1 cellular context compared by ENCODE assay signal in genomic region chr1:32813941-32814739, GRCh38.
TF ChIP-seq lines count a peak whose summit lies in the region.

No MANE protein-coding gene starts in this region.

TF ChIP-seq in K562, 482 proteins besides CTCF, POLR2A, EP300 and RAD21 (continued from another document):
- no peak for TF ChIP-seq CREB3 (tag; conservative IDR thresholded peaks at IDR 0.05; ENCODE audit: low read depth)
- TF ChIP-seq SAP30 (IDR thresholded peaks at IDR 0.05; ENCODE audit: borderline replicate concordance, insufficient read depth, low read depth, low read length, poor library complexity, severe bottlenecking): peak; percentile 25
- peak; percentile 81; the same call in 1 of the 2 replicates for TF ChIP-seq NR2C1 (IDR thresholded peaks at IDR 0.05)
- TF ChIP-seq NR2C1 (tag; IDR thresholded peaks at IDR 0.05): peak; percentile 86
- TF ChIP-seq ZNF3 (CRISPR knock-in tag; IDR thresholded peaks at IDR 0.05): no peak
- peak in 1 of 2 experiments; percentile 42; a peak in 1 of 4 replicates for TF ChIP-seq KDM1A (IDR thresholded peaks at IDR 0.05)
- TF ChIP-seq CBX2 (IDR thresholded peaks at IDR 0.05; ENCODE audit: insufficient read depth, low read length, poor library complexity, severe bottlenecking): no peak
- no peak for TF ChIP-seq SRF (CRISPR knock-in tag; IDR thresholded peaks at IDR 0.05)
- TF ChIP-seq SMARCC2 (IDR thresholded peaks at IDR 0.05; ENCODE audit: low read depth): peak; percentile 85
- TF ChIP-seq DNMT1 (IDR thresholded peaks at IDR 0.05): 0 out of 2 replicates have a peak, but pooled peaks have one; percentile 77
- TF ChIP-seq PRMT5 (CRISPR knock-in tag; IDR thresholded peaks at IDR 0.05): no peak
- TF ChIP-seq DDX20 (tag; IDR thresholded peaks at IDR 0.05; ENCODE audit: low read depth): no peak
- no peak for TF ChIP-seq ZNF707 (CRISPR knock-in tag; conservative IDR thresholded peaks at IDR 0.05)
- TF ChIP-seq DACH1 (IDR thresholded peaks at IDR 0.05; ENCODE audit: partially characterized antibody): no peak
- no peak for TF ChIP-seq MED1 (CRISPR knock-in tag; IDR thresholded peaks at IDR 0.05; ENCODE audit: borderline replicate concordance)
- peak; percentile 94 for TF ChIP-seq SMARCA4 (IDR thresholded peaks at IDR 0.05)
- no peak for TF ChIP-seq RFX7 (CRISPR knock-in tag; IDR thresholded peaks at IDR 0.05)
- TF ChIP-seq JUNB (CRISPR knock-in tag; conservative IDR thresholded peaks at IDR 0.05): no peak
- no peak for TF ChIP-seq ZNF444 (CRISPR knock-in tag; IDR thresholded peaks at IDR 0.05)
- no peak for TF ChIP-seq SETDB1 (IDR thresholded peaks at IDR 0.05; ENCODE audit: low read length)
- TF ChIP-seq THRB (CRISPR knock-in tag; conservative IDR thresholded peaks at IDR 0.05): peak; percentile 87
- no peak for TF ChIP-seq ZNF174 (CRISPR knock-in tag; IDR thresholded peaks at IDR 0.05)
- TF ChIP-seq, protein P1, sequence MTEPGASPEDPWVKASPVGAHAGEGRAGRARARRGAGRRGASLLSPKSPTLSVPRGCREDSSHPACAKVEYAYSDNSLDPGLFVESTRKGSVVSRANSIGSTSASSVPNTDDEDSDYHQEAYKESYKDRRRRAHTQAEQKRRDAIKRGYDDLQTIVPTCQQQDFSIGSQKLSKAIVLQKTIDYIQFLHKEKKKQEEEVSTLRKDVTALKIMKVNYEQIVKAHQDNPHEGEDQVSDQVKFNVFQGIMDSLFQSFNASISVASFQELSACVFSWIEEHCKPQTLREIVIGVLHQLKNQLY (CRISPR knock-in tag; conservative IDR thresholded peaks at IDR 0.05): no peak
- no peak for TF ChIP-seq EGR1 (conservative IDR thresholded peaks at IDR 0.05)
- TF ChIP-seq, protein P2, sequence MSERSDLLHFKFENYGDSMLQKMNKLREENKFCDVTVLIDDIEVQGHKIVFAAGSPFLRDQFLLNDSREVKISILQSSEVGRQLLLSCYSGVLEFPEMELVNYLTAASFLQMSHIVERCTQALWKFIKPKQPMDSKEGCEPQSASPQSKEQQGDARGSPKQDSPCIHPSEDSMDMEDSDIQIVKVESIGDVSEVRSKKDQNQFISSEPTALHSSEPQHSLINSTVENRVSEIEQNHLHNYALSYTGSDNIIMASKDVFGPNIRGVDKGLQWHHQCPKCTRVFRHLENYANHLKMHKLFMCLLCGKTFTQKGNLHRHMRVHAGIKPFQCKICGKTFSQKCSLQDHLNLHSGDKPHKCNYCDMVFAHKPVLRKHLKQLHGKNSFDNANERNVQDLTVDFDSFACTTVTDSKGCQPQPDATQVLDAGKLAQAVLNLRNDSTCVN (CRISPR knock-in tag; IDR thresholded peaks at IDR 0.05): 0 out of 2 replicates have a peak, but pooled peaks have one; percentile 47
- TF ChIP-seq ZNF316 (IDR thresholded peaks at IDR 0.05): peak; percentile 61; the same call in 1 of the 2 replicates
- TF ChIP-seq ZNF445 (CRISPR knock-in tag; IDR thresholded peaks at IDR 0.05; ENCODE audit: low read depth): no peak
- TF ChIP-seq MCM2 (IDR thresholded peaks at IDR 0.05; ENCODE audit: low read depth): no peak
- TF ChIP-seq ELF1 (tag; IDR thresholded peaks at IDR 0.05): no peak
- TF ChIP-seq HDAC2 (IDR thresholded peaks at IDR 0.05): peak; percentile 64; the same call in 1 of the 2 replicates
- TF ChIP-seq SMAD3 (CRISPR knock-in tag; conservative IDR thresholded peaks at IDR 0.05): no peak
- TF ChIP-seq SRSF7 (optimal IDR thresholded peaks at IDR 0.05; ENCODE audit: low read depth, low read length): no peak
- TF ChIP-seq, protein P3, sequence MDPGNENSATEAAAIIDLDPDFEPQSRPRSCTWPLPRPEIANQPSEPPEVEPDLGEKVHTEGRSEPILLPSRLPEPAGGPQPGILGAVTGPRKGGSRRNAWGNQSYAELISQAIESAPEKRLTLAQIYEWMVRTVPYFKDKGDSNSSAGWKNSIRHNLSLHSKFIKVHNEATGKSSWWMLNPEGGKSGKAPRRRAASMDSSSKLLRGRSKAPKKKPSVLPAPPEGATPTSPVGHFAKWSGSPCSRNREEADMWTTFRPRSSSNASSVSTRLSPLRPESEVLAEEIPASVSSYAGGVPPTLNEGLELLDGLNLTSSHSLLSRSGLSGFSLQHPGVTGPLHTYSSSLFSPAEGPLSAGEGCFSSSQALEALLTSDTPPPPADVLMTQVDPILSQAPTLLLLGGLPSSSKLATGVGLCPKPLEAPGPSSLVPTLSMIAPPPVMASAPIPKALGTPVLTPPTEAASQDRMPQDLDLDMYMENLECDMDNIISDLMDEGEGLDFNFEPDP (CRISPR knock-in tag; IDR thresholded peaks at IDR 0.05): no peak
- TF ChIP-seq GATAD2B (IDR thresholded peaks at IDR 0.05; ENCODE audit: borderline replicate concordance): no peak
- peak; percentile 73; the same call in 1 of the 2 replicates for TF ChIP-seq ELF4 (CRISPR knock-in tag; IDR thresholded peaks at IDR 0.05)
- no peak for TF ChIP-seq CTCFL (IDR thresholded peaks at IDR 0.05; ENCODE audit: borderline replicate concordance, insufficient read depth, low read depth, low read length, poor library complexity, severe bottlenecking)
- TF ChIP-seq, protein P4, sequence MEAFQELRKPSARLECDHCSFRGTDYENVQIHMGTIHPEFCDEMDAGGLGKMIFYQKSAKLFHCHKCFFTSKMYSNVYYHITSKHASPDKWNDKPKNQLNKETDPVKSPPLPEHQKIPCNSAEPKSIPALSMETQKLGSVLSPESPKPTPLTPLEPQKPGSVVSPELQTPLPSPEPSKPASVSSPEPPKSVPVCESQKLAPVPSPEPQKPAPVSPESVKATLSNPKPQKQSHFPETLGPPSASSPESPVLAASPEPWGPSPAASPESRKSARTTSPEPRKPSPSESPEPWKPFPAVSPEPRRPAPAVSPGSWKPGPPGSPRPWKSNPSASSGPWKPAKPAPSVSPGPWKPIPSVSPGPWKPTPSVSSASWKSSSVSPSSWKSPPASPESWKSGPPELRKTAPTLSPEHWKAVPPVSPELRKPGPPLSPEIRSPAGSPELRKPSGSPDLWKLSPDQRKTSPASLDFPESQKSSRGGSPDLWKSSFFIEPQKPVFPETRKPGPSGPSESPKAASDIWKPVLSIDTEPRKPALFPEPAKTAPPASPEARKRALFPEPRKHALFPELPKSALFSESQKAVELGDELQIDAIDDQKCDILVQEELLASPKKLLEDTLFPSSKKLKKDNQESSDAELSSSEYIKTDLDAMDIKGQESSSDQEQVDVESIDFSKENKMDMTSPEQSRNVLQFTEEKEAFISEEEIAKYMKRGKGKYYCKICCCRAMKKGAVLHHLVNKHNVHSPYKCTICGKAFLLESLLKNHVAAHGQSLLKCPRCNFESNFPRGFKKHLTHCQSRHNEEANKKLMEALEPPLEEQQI (IDR thresholded peaks at IDR 0.05): no peak
- TF ChIP-seq SMAD2 (IDR thresholded peaks at IDR 0.05; ENCODE audit: low read depth, low read length): no peak
- no peak for TF ChIP-seq ZNF75A (CRISPR knock-in tag; IDR thresholded peaks at IDR 0.05)
- peak in 1 of 2 experiments; percentile 76; a peak in 2 of 4 replicates for TF ChIP-seq HDAC1 (IDR thresholded peaks at IDR 0.05)
- no peak for TF ChIP-seq ZSCAN29 (IDR thresholded peaks at IDR 0.05)
- TF ChIP-seq SLC30A9 (CRISPR knock-in tag; IDR thresholded peaks at IDR 0.05): no peak
- no peak for TF ChIP-seq IRF1 (CRISPR knock-in tag; IDR thresholded peaks at IDR 0.05; ENCODE audit: borderline replicate concordance)
- TF ChIP-seq ZFP91 (CRISPR knock-in tag; IDR thresholded peaks at IDR 0.05): no peak
- TF ChIP-seq HEY1 (CRISPR knock-in tag; IDR thresholded peaks at IDR 0.05; ENCODE audit: borderline replicate concordance): no peak
- TF ChIP-seq JUND (IDR thresholded peaks at IDR 0.05; ENCODE audit: borderline replicate concordance, low read depth, low read length): peak; percentile 94
- TF ChIP-seq JUND (tag; IDR thresholded peaks at IDR 0.05; ENCODE audit: borderline replicate concordance, low read depth, low read length): peak; percentile 90; the same call in 2 of the 3 replicates
- no peak for TF ChIP-seq ZNF408 (CRISPR knock-in tag; IDR thresholded peaks at IDR 0.05; ENCODE audit: low read depth)
- no peak for TF ChIP-seq ZNF764 (CRISPR knock-in tag; IDR thresholded peaks at IDR 0.05; ENCODE audit: low read depth)
- TF ChIP-seq ARID2 (IDR thresholded peaks at IDR 0.05): peak; percentile 65; the same call in 1 of the 2 replicates
- TF ChIP-seq, protein P5, sequence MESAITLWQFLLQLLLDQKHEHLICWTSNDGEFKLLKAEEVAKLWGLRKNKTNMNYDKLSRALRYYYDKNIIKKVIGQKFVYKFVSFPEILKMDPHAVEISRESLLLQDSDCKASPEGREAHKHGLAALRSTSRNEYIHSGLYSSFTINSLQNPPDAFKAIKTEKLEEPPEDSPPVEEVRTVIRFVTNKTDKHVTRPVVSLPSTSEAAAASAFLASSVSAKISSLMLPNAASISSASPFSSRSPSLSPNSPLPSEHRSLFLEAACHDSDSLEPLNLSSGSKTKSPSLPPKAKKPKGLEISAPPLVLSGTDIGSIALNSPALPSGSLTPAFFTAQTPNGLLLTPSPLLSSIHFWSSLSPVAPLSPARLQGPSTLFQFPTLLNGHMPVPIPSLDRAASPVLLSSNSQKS (CRISPR knock-in tag; IDR thresholded peaks at IDR 0.05): no peak
- TF ChIP-seq NFYB (IDR thresholded peaks at IDR 0.05; ENCODE audit: extremely low read depth, insufficient read length): no peak
- TF ChIP-seq, protein P6, sequence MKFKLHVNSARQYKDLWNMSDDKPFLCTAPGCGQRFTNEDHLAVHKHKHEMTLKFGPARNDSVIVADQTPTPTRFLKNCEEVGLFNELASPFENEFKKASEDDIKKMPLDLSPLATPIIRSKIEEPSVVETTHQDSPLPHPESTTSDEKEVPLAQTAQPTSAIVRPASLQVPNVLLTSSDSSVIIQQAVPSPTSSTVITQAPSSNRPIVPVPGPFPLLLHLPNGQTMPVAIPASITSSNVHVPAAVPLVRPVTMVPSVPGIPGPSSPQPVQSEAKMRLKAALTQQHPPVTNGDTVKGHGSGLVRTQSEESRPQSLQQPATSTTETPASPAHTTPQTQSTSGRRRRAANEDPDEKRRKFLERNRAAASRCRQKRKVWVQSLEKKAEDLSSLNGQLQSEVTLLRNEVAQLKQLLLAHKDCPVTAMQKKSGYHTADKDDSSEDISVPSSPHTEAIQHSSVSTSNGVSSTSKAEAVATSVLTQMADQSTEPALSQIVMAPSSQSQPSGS (CRISPR knock-in tag; IDR thresholded peaks at IDR 0.05): no peak
- TF ChIP-seq FOXM1 (IDR thresholded peaks at IDR 0.05; ENCODE audit: low read depth): no peak
- no peak for TF ChIP-seq FOXM1 (CRISPR knock-in tag; IDR thresholded peaks at IDR 0.05; ENCODE audit: low read depth)
- peak; percentile 60 for TF ChIP-seq SUPT5H (IDR thresholded peaks at IDR 0.05)
- no peak for TF ChIP-seq RBM17 (IDR thresholded peaks at IDR 0.05; ENCODE audit: borderline replicate concordance, low read depth, low read length)
- TF ChIP-seq DPF2 (IDR thresholded peaks at IDR 0.05): peak; percentile 87
- no peak for TF ChIP-seq ARHGAP35 (IDR thresholded peaks at IDR 0.05; ENCODE audit: partially characterized antibody)
- no peak for TF ChIP-seq ZNF354B (CRISPR knock-in tag; IDR thresholded peaks at IDR 0.05)
- TF ChIP-seq RBFOX2 (IDR thresholded peaks at IDR 0.05; ENCODE audit: low read depth, low read length): no peak
